ENCODE assay signal across 26 cellular contexts in genomic region chr11:34458566-34458965, GRCh38. TPM values are rescaled to one million over a fixed set of nuclear protein-coding genes. Genes with fewer than 3 reads are reported as not detected.
"Had no signal": no experiment of that assay in that cellular context is flagged by ENCODE, and none has a peak within 500 bp of the region (broad histone marks: within the 10 kb centered on the region; RNA-seq: fewer than 3 reads in every experiment).

No MANE protein-coding gene starts in this region.

- ATAC-seq: activated CD8-positive, alpha-beta T cell treated with anti-CD3 and anti-CD28 coated beads for 36 hours; body of pancreas; gastroesophageal sphincter; heart left ventricle; psoas muscle; right cardiac atrium had no signal

- H3K4me3 ChIP-seq: body of pancreas, gastroesophageal sphincter, heart left ventricle, psoas muscle, skin epidermis, suprapubic skin, transverse colon, vagina had no signal

- H3K27me3 Mint-ChIP-seq: activated CD8-positive, alpha-beta T cell treated with anti-CD3 and anti-CD28 coated beads for 36 hours; activated naive CD8-positive, alpha-beta T cell treated with anti-CD3 and anti-CD28 coated beads, Interleukin-2, amount 10 ng/mL, durations not matched to agents 7 days and 5 days; stimulated activated naive CD8-positive, alpha-beta T cell treated with anti-CD3 and anti-CD28 coated beads, Interleukin-15, Interleukin-2, amounts not matched to agents 100 ng/mL and 50 ng/mL, for 24 hours had no signal

- H3K9me3 ChIP-seq: body of pancreas, gastroesophageal sphincter, heart left ventricle, psoas muscle, suprapubic skin, transverse colon, vagina had no signal

- H3K4me3 Mint-ChIP-seq: activated CD8-positive, alpha-beta T cell treated with anti-CD3 and anti-CD28 coated beads for 36 hours; activated naive CD8-positive, alpha-beta T cell treated with anti-CD3 and anti-CD28 coated beads, Interleukin-2, amount 10 ng/mL, durations not matched to agents 7 days and 5 days; nephron; stimulated activated naive CD8-positive, alpha-beta T cell treated with anti-CD3 and anti-CD28 coated beads, Interleukin-15, Interleukin-2, amounts not matched to agents 100 ng/mL and 50 ng/mL, for 24 hours; T-helper 2 cell treated with Interferon-gamma antibody and Interleukin-4, amounts not matched to agents 5 μg/mL and 100 μg/mL, for 36 hours had no signal

- DNase-seq: activated CD4-positive, alpha-beta T cell treated with anti-CD3 and anti-CD28 coated beads for 48 hours; activated CD4-positive, CD25-positive, alpha-beta regulatory T cell; activated CD8-positive, alpha-beta T cell treated with anti-CD3 and anti-CD28 coated beads for 36 hours; activated naive CD4-positive, alpha-beta T cell treated with Interleukin-2 at 50 U/mL for 16 hours; activated naive CD8-positive, alpha-beta T cell treated with anti-CD3 and anti-CD28 coated beads, Interleukin-2, amount 10 ng/mL, durations not matched to agents 7 days and 5 days; activated T-cell treated with anti-CD3 and anti-CD28 coated beads, Interleukin-2, amount 50 U/mL, for 1 hour; amygdala; body of pancreas; erythroblast; heart left ventricle; occipital lobe; psoas muscle; right cardiac atrium; transverse colon had no signal

- H3K4me1 ChIP-seq: gastroesophageal sphincter, suprapubic skin, transverse colon, vagina had no signal

- H3K27ac ChIP-seq: body of pancreas, gastroesophageal sphincter, heart left ventricle, psoas muscle, skin epidermis, suprapubic skin, transverse colon, vagina had no signal

- H3K9me3 Mint-ChIP-seq: activated CD8-positive, alpha-beta T cell treated with anti-CD3 and anti-CD28 coated beads for 36 hours; activated naive CD8-positive, alpha-beta T cell treated with anti-CD3 and anti-CD28 coated beads, Interleukin-2, amount 10 ng/mL, durations not matched to agents 7 days and 5 days; activated T-helper 2 cell treated with anti-CD3 and anti-CD28 coated beads, Interferon-gamma antibody, Interleukin-2, Interleukin-4, amounts not matched to agents 10 μg/mL and 5 μg/mL and 100 μg/mL, durations not matched to agents 14 hours and 24 hours and 36 hours; nephron; stimulated activated naive CD8-positive, alpha-beta T cell treated with anti-CD3 and anti-CD28 coated beads, Interleukin-15, Interleukin-2, amounts not matched to agents 100 ng/mL and 50 ng/mL, for 24 hours; T-helper 2 cell treated with Interferon-gamma antibody and Interleukin-4, amounts not matched to agents 5 μg/mL and 100 μg/mL, for 36 hours had no signal

- H3K4me1 Mint-ChIP-seq: activated naive CD8-positive, alpha-beta T cell treated with anti-CD3 and anti-CD28 coated beads, Interleukin-2, amount 10 ng/mL, durations not matched to agents 7 days and 5 days; nephron had no signal

- H3K27me3 ChIP-seq: body of pancreas, gastroesophageal sphincter, heart left ventricle, suprapubic skin, transverse colon, vagina had no signal

- FAIRE-seq: endometrium, TTC549 had no signal

- H3K27ac Mint-ChIP-seq: activated CD8-positive, alpha-beta T cell treated with anti-CD3 and anti-CD28 coated beads for 36 hours; activated naive CD8-positive, alpha-beta T cell treated with anti-CD3 and anti-CD28 coated beads, Interleukin-2, amount 10 ng/mL, durations not matched to agents 7 days and 5 days; activated T-helper 2 cell treated with anti-CD3 and anti-CD28 coated beads, Interferon-gamma antibody, Interleukin-2, Interleukin-4, amounts not matched to agents 10 μg/mL and 5 μg/mL and 100 μg/mL, durations not matched to agents 14 hours and 24 hours and 36 hours; nephron; stimulated activated naive CD8-positive, alpha-beta T cell treated with anti-CD3 and anti-CD28 coated beads, Interleukin-15, Interleukin-2, amounts not matched to agents 100 ng/mL and 50 ng/mL, for 24 hours; T-helper 2 cell treated with Interferon-gamma antibody and Interleukin-4, amounts not matched to agents 5 μg/mL and 100 μg/mL, for 36 hours had no signal

RNA-seq across cellular contexts. Expression of gene ELF5, which starts 55.0 kb away (rescaled TPM):
- total RNA-seq: activated CD8-positive, alpha-beta T cell treated with anti-CD3 and anti-CD28 coated beads for 36 hours; activated naive CD8-positive, alpha-beta T cell treated with anti-CD3 and anti-CD28 coated beads, Interleukin-2, amount 10 ng/mL, durations not matched to agents 7 days and 5 days; activated T-helper 2 cell treated with anti-CD3 and anti-CD28 coated beads, Interferon-gamma antibody, Interleukin-2, Interleukin-4, amounts not matched to agents 10 μg/mL and 5 μg/mL and 100 μg/mL, durations not matched to agents 14 hours and 24 hours and 36 hours; body of pancreas; cardiac septum; dermis microvascular lymphatic vessel endothelial cell; heart left ventricle; occipital lobe; psoas muscle; right cardiac atrium; transverse colon; vagina had no signal
- polyA plus RNA-seq: heart left ventricle, right cardiac atrium had no signal
